ENCODE assay signal across 21 cellular contexts in genomic region chr2:219517954-219518778, GRCh38. TPM values are rescaled to one million over a fixed set of nuclear protein-coding genes. Genes with fewer than 3 reads are reported as not detected.
"Had no signal": no experiment of that assay in that cellular context is flagged by ENCODE, and none has a peak within 500 bp of the region (broad histone marks: within the 10 kb centered on the region; RNA-seq: fewer than 3 reads in every experiment).

No MANE protein-coding gene starts in this region.

- H3K36me3 Mint-ChIP-seq: activated naive CD8-positive, alpha-beta T cell; memory B cell; naive thymus-derived CD4-positive, alpha-beta T cell; stimulated activated effector memory CD8-positive, alpha-beta T cell treated with anti-CD3 and anti-CD28 coated beads, Interleukin-12 subunit alpha, Interleukin-12 subunit beta, amount 100 ng/mL, for 72 hours; WTC11 had no signal

- H3K9me3 Mint-ChIP-seq: effector memory CD8-positive, alpha-beta T cell; memory B cell; stimulated activated effector memory CD8-positive, alpha-beta T cell treated with anti-CD3 and anti-CD28 coated beads, Interleukin-12 subunit alpha, Interleukin-12 subunit beta, amount 100 ng/mL, for 72 hours; T-helper 2 cell treated with Interferon-gamma antibody and Interleukin-4, amounts not matched to agents 5 μg/mL and 100 μg/mL, for 36 hours; WTC11 had no signal

- H3K4me3 ChIP-seq: body of pancreas, stomach, upper lobe of left lung had no signal

- DNase-seq: activated CD4-positive, alpha-beta T cell treated with anti-CD3 and anti-CD28 coated beads for 36 hours; activated CD4-positive, alpha-beta T cell treated with anti-CD3 and anti-CD28 coated beads, Interleukin-2, amount 50 U/mL, for 48 hours; activated T-cell treated with anti-CD3 and anti-CD28 coated beads for 4 hours; amniotic stem cell; body of pancreas; effector memory CD8-positive, alpha-beta T cell; naive thymus-derived CD4-positive, alpha-beta T cell; stimulated activated CD4-positive, alpha-beta T cell treated with anti-CD3 and anti-CD28 coated beads, Interleukin-4, amount 100 ng/mL, for 24 hours; stomach; upper lobe of left lung had no signal

- FAIRE-seq: TTC549 had no signal

- ATAC-seq: activated CD4-positive, alpha-beta T cell treated with anti-CD3 and anti-CD28 coated beads for 36 hours; body of pancreas; effector memory CD8-positive, alpha-beta T cell; naive thymus-derived CD4-positive, alpha-beta T cell; sciatic nerve; stimulated activated effector memory CD8-positive, alpha-beta T cell treated with anti-CD3 and anti-CD28 coated beads, Interleukin-12 subunit alpha, Interleukin-12 subunit beta, amount 100 ng/mL, for 72 hours; WTC11 had no signal

- H3K9me3 ChIP-seq: body of pancreas, stomach, upper lobe of left lung had no signal

- H3K27ac Mint-ChIP-seq: activated CD4-positive, alpha-beta T cell treated with anti-CD3 and anti-CD28 coated beads for 36 hours; activated naive CD8-positive, alpha-beta T cell; effector memory CD8-positive, alpha-beta T cell; memory B cell; naive thymus-derived CD4-positive, alpha-beta T cell; stimulated activated effector memory CD8-positive, alpha-beta T cell treated with anti-CD3 and anti-CD28 coated beads, Interleukin-12 subunit alpha, Interleukin-12 subunit beta, amount 100 ng/mL, for 72 hours; T-helper 2 cell treated with Interferon-gamma antibody and Interleukin-4, amounts not matched to agents 5 μg/mL and 100 μg/mL, for 36 hours; WTC11 had no signal

- H3K36me3 ChIP-seq: stomach, upper lobe of left lung had no signal

- H3K4me3 Mint-ChIP-seq: activated CD4-positive, alpha-beta T cell treated with anti-CD3 and anti-CD28 coated beads for 36 hours; activated naive CD8-positive, alpha-beta T cell; effector memory CD8-positive, alpha-beta T cell; memory B cell; naive thymus-derived CD4-positive, alpha-beta T cell; stimulated activated effector memory CD8-positive, alpha-beta T cell treated with anti-CD3 and anti-CD28 coated beads, Interleukin-12 subunit alpha, Interleukin-12 subunit beta, amount 100 ng/mL, for 72 hours; T-helper 2 cell treated with Interferon-gamma antibody and Interleukin-4, amounts not matched to agents 5 μg/mL and 100 μg/mL, for 36 hours; WTC11 had no signal

- H3K27ac ChIP-seq: body of pancreas, stomach, upper lobe of left lung had no signal

RNA-seq across cellular contexts. Expression of gene ASIC4, which starts 3.9 kb away (rescaled TPM):
- total RNA-seq: activated CD4-positive, alpha-beta T cell treated with anti-CD3 and anti-CD28 coated beads for 36 hours; body of pancreas; dermis microvascular lymphatic vessel endothelial cell; fibroblast of villous mesenchyme; mucosa of gallbladder had no signal
- polyA plus RNA-seq: liver; naive thymus-derived CD4-positive, alpha-beta T cell; stomach had no signal

RNA-seq across cellular contexts. Expression of gene TMEM198, which starts 25.7 kb away (rescaled TPM):
- total RNA-seq: dermis microvascular lymphatic vessel endothelial cell had no signal
- polyA plus RNA-seq: naive thymus-derived CD4-positive, alpha-beta T cell had no signal

RNA-seq across cellular contexts. Expression of gene OBSL1, which starts 53.2 kb away (rescaled TPM):
- polyA plus RNA-seq: naive thymus-derived CD4-positive, alpha-beta T cell had no signal
